In the genomic region with DNA sequence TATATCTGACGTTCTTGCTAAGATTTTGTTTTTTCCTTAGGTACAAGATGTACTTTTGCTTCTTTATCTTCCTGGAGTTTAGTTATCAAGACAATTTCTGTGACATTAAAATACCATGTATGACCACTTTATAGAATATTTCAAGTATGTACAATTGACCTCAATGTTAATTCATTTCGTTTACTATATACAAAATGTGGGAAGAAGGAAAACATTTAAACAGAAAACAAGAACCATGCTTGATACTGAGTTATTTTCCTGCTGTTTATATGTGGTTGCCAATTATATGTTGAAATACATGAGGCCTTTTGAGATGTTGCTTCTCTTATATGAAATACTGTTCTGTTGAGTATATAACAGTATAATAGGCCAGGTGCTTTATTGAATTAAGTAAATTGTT, we compare ENCODE assay signal across 1 cellular context.
TF ChIP-seq lines count a peak whose summit lies in the region.

No MANE protein-coding gene starts in this region.

TF ChIP-seq in IMR-90, 13 proteins besides CTCF, POLR2A, EP300 and RAD21 (continued from another document):
- TF ChIP-seq, protein P1, sequence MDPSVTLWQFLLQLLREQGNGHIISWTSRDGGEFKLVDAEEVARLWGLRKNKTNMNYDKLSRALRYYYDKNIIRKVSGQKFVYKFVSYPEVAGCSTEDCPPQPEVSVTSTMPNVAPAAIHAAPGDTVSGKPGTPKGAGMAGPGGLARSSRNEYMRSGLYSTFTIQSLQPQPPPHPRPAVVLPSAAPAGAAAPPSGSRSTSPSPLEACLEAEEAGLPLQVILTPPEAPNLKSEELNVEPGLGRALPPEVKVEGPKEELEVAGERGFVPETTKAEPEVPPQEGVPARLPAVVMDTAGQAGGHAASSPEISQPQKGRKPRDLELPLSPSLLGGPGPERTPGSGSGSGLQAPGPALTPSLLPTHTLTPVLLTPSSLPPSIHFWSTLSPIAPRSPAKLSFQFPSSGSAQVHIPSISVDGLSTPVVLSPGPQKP (IDR thresholded peaks at IDR 0.05; ENCODE audit: borderline replicate concordance, low read depth, low read length), result no peak
